19 cellular contexts compared by ENCODE assay signal in genomic region chr4:78332974-78333373, GRCh38.
"Had no signal": no experiment of that assay in that cellular context is flagged by ENCODE, and none has a peak within 500 bp of the region (broad histone marks: within the 10 kb centered on the region; RNA-seq: fewer than 3 reads in every experiment).

No MANE protein-coding gene starts in this region.

- H3K36me3 Mint-ChIP-seq: activated naive CD8-positive, alpha-beta T cell treated with anti-CD3 and anti-CD28 coated beads, Interleukin-2, amount 10 ng/mL, durations not matched to agents 7 days and 5 days; immature natural killer cell; natural killer cell; stimulated activated effector memory CD8-positive, alpha-beta T cell treated with anti-CD3 and anti-CD28 coated beads, Interleukin-12 subunit alpha, Interleukin-12 subunit beta, amount 100 ng/mL, for 72 hours had no signal

- H3K27ac Mint-ChIP-seq: activated CD4-positive, alpha-beta memory T cell treated with anti-CD3 and anti-CD28 coated beads, Interleukin-2, amount 10 ng/mL, durations not matched to agents 7 days and 5 days; activated naive CD8-positive, alpha-beta T cell treated with anti-CD3 and anti-CD28 coated beads, Interleukin-2, amount 10 ng/mL, durations not matched to agents 7 days and 5 days; activated T-helper 17 cell treated with anti-CD3 and anti-CD28 coated beads, Interleukin-2, amount 50 U/mL, for 72 hours; immature natural killer cell; natural killer cell; stimulated activated effector memory CD8-positive, alpha-beta T cell treated with anti-CD3 and anti-CD28 coated beads, Interleukin-12 subunit alpha, Interleukin-12 subunit beta, amount 100 ng/mL, for 72 hours had no signal

- H3K4me1 Mint-ChIP-seq: activated CD4-positive, alpha-beta memory T cell treated with anti-CD3 and anti-CD28 coated beads, Interleukin-2, amount 10 ng/mL, durations not matched to agents 7 days and 5 days; activated T-helper 17 cell treated with anti-CD3 and anti-CD28 coated beads, Interleukin-2, amount 50 U/mL, for 72 hours; immature natural killer cell; natural killer cell; stimulated activated effector memory CD8-positive, alpha-beta T cell treated with anti-CD3 and anti-CD28 coated beads, Interleukin-12 subunit alpha, Interleukin-12 subunit beta, amount 100 ng/mL, for 72 hours had no signal

- H3K4me3 Mint-ChIP-seq: activated CD4-positive, alpha-beta memory T cell treated with anti-CD3 and anti-CD28 coated beads, Interleukin-2, amount 10 ng/mL, durations not matched to agents 7 days and 5 days; activated naive CD8-positive, alpha-beta T cell treated with anti-CD3 and anti-CD28 coated beads, Interleukin-2, amount 10 ng/mL, durations not matched to agents 7 days and 5 days; activated T-helper 17 cell treated with anti-CD3 and anti-CD28 coated beads, Interleukin-2, amount 50 U/mL, for 72 hours; immature natural killer cell; natural killer cell; stimulated activated effector memory CD8-positive, alpha-beta T cell treated with anti-CD3 and anti-CD28 coated beads, Interleukin-12 subunit alpha, Interleukin-12 subunit beta, amount 100 ng/mL, for 72 hours had no signal

- H3K9me3 Mint-ChIP-seq: activated CD4-positive, alpha-beta memory T cell treated with anti-CD3 and anti-CD28 coated beads, Interleukin-2, amount 10 ng/mL, durations not matched to agents 7 days and 5 days; activated naive CD8-positive, alpha-beta T cell treated with anti-CD3 and anti-CD28 coated beads, Interleukin-2, amount 10 ng/mL, durations not matched to agents 7 days and 5 days; activated T-helper 17 cell treated with anti-CD3 and anti-CD28 coated beads, Interleukin-2, amount 50 U/mL, for 72 hours; natural killer cell; stimulated activated effector memory CD8-positive, alpha-beta T cell treated with anti-CD3 and anti-CD28 coated beads, Interleukin-12 subunit alpha, Interleukin-12 subunit beta, amount 100 ng/mL, for 72 hours had no signal

- DNase-seq: activated CD4-positive, alpha-beta memory T cell treated with anti-CD3 and anti-CD28 coated beads, Interleukin-2, amount 10 ng/mL, durations not matched to agents 7 days and 5 days; activated CD4-positive, alpha-beta T cell treated with anti-CD3 and anti-CD28 coated beads for 48 hours; activated naive CD4-positive, alpha-beta T cell; activated naive CD8-positive, alpha-beta T cell treated with anti-CD3 and anti-CD28 coated beads, Interleukin-2, amount 10 ng/mL, durations not matched to agents 7 days and 5 days; activated T-cell treated with anti-CD3 and anti-CD28 coated beads, Interleukin-2, amount 50 U/mL, for 1 hour; body of pancreas; central memory CD4-positive, alpha-beta T cell; erythroblast; gastrocnemius medialis; head of caudate nucleus; immature natural killer cell; mesenchymal stem cell; natural killer cell; sigmoid colon; stimulated activated CD4-positive, alpha-beta T cell treated with anti-CD3 and anti-CD28 coated beads, Interleukin-4, amount 100 ng/mL, for 24 hours; testis; upper lobe of right lung had no signal
